In the genomic region with DNA sequence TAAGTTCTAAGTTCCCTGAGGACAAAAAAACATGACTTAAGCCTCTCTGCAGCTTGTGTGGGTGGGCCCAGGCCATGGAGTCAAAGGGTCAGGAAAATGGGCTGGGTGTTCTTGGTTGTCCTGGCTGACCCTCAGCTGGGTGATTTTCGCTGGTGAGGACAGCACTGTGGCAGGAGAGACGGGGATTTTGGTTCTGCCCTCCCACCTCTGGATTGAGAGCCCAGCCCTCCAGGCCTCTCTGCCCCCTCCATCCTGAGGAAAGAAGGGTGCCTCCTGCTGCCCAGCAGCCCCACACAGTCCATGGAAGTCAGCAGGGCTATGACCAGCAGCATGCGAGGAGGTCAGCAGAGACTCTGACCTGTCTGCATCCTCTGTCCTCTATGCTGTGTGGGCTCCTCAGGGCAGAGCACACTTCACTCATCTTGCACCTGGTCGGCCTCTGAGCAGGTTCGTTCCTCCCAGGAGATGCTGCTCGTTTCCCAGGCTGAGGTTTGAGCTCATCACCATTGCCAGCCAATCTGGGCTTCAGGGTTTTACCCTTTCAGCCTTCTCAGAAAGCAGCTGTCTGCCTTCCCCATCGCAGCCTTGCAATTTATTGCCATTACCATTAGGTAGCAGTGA, we compare ENCODE assay signal across 1 cellular context.
A peak's percentile ranks its signal among the peaks of the same experiment; 100 is the strongest.
TF ChIP-seq lines count a peak whose summit lies in the region.

No MANE protein-coding gene starts in this region.

TF ChIP-seq in HepG2, 621 proteins besides CTCF, POLR2A, EP300 and RAD21:
- TF ChIP-seq ZSCAN12 (CRISPR knock-in tag; IDR thresholded peaks at IDR 0.05) (no peak), RBM22 (optimal IDR thresholded peaks at IDR 0.05; ENCODE audit: low read length) (peak; percentile 40), MATR3 (CRISPR knock-in tag; IDR thresholded peaks at IDR 0.05) (no peak)
